In the genomic region with DNA sequence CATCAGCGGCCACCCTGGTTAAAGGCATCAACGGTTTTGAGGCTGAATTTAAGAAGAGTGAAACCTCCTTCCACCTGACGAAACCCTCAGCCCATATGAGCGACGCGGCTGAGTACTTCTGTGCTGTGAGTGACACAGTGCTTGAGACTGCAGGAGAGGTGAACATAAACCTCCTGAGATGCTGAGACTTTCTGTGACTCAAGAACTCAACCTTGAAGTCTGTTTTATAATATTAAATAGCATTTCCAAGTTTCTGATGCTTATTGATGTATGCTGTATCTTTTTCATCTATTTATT, we compare ENCODE assay signal across 7 cellular contexts.
DNase-seq lines count a peak whose midpoint lies in the region; ATAC-seq and TF ChIP-seq lines count a peak whose summit lies in the region.
"Not testable (repeated sequence)": the region's sequence is repeated elsewhere in the genome, so short reads cannot be mapped to it uniquely, and the experiment has no call there.

No MANE protein-coding gene starts in this region.

- DNase-seq in T-helper 17 cell; activated CD8-positive, alpha-beta T cell treated with anti-CD3 and anti-CD28 coated beads for 36 hours; activated naive CD8-positive, alpha-beta T cell treated with anti-CD3 and anti-CD28 coated beads for 36 hours; memory B cell (ENCODE audit: low spot score in 2 of 2); stimulated activated naive B cell treated with anti-CD40 and anti-IgM and Interleukin-4, amounts not matched to agents 10 μg/mL and 1 μg/mL and 100 μg/mL, for 72 hours: not testable (repeated sequence)

- not testable (repeated sequence) for H3K27me3 Mint-ChIP-seq in T-helper 17 cell; activated CD8-positive, alpha-beta T cell treated with anti-CD3 and anti-CD28 coated beads for 36 hours; activated T-helper 17 cell treated with anti-CD3 and anti-CD28 coated beads, Interleukin-2, amount 50 U/mL, for 72 hours; activated naive CD8-positive, alpha-beta T cell treated with anti-CD3 and anti-CD28 coated beads for 36 hours
- H3K27me3 Mint-ChIP-seq in memory B cell = peaks cover 10% of the 10 kb centered on the region
- H3K27me3 Mint-ChIP-seq in stimulated activated naive B cell treated with anti-CD40 and anti-IgM and Interleukin-4, amounts not matched to agents 10 μg/mL and 1 μg/mL and 100 μg/mL, for 72 hours = peaks cover 23 to 25% of the 10 kb centered on the region in 2 donors

- not testable (repeated sequence) for H3K36me3 Mint-ChIP-seq in T-helper 17 cell (ENCODE audit: low read depth); activated CD8-positive, alpha-beta T cell treated with anti-CD3 and anti-CD28 coated beads for 36 hours (ENCODE audit: low read depth); activated T-helper 17 cell treated with anti-CD3 and anti-CD28 coated beads, Interleukin-2, amount 50 U/mL, for 72 hours (ENCODE audit: low read depth); activated naive CD8-positive, alpha-beta T cell treated with anti-CD3 and anti-CD28 coated beads for 36 hours; memory B cell; stimulated activated naive B cell treated with anti-CD40 and anti-IgM and Interleukin-4, amounts not matched to agents 10 μg/mL and 1 μg/mL and 100 μg/mL, for 72 hours

- ATAC-seq in HG03354 (IDR thresholded peaks at IDR 0.05; ENCODE audit: poor library complexity, severe bottlenecking, unreplicated experiment) (peak; percentile 65), T-helper 17 cell (peak; percentile 59), memory B cell (ENCODE audit: low read depth) (peak; percentile 31)
- peak; percentile 65 for ATAC-seq in activated CD8-positive, alpha-beta T cell treated with anti-CD3 and anti-CD28 coated beads for 36 hours
- peak; percentile 71 for ATAC-seq in activated T-helper 17 cell treated with anti-CD3 and anti-CD28 coated beads, Interleukin-2, amount 50 U/mL, for 72 hours (replicated peaks)
- peak; percentile 51 to 60 for ATAC-seq in stimulated activated naive B cell treated with anti-CD40 and anti-IgM and Interleukin-4, amounts not matched to agents 10 μg/mL and 1 μg/mL and 100 μg/mL, for 72 hours (replicated peaks)

- H3K27ac Mint-ChIP-seq in T-helper 17 cell = peak overlapping the region; percentile 21
- peak overlapping the region; percentile 86 for H3K27ac Mint-ChIP-seq in activated CD8-positive, alpha-beta T cell treated with anti-CD3 and anti-CD28 coated beads for 36 hours
- peak overlapping the region; percentile 49 for H3K27ac Mint-ChIP-seq in activated T-helper 17 cell treated with anti-CD3 and anti-CD28 coated beads, Interleukin-2, amount 50 U/mL, for 72 hours
- H3K27ac Mint-ChIP-seq in activated naive CD8-positive, alpha-beta T cell treated with anti-CD3 and anti-CD28 coated beads for 36 hours = peak overlapping the region; percentile 92
- H3K27ac Mint-ChIP-seq in memory B cell; stimulated activated naive B cell treated with anti-CD40 and anti-IgM and Interleukin-4, amounts not matched to agents 10 μg/mL and 1 μg/mL and 100 μg/mL, for 72 hours: not testable (repeated sequence)

- POLR2A ChIA-PET in activated CD8-positive, alpha-beta T cell treated with anti-CD3 and anti-CD28 coated beads for 36 hours (lab: Charles Lee) = not testable (repeated sequence)

- H3K4me3 Mint-ChIP-seq in T-helper 17 cell = peak overlapping the region; percentile 78
- peak overlapping the region; percentile 74 for H3K4me3 Mint-ChIP-seq in activated CD8-positive, alpha-beta T cell treated with anti-CD3 and anti-CD28 coated beads for 36 hours
- peak overlapping the region; percentile 81 for H3K4me3 Mint-ChIP-seq in activated T-helper 17 cell treated with anti-CD3 and anti-CD28 coated beads, Interleukin-2, amount 50 U/mL, for 72 hours
- H3K4me3 Mint-ChIP-seq in activated naive CD8-positive, alpha-beta T cell treated with anti-CD3 and anti-CD28 coated beads for 36 hours = peak overlapping the region; percentile 82
- H3K4me3 Mint-ChIP-seq in memory B cell; stimulated activated naive B cell treated with anti-CD40 and anti-IgM and Interleukin-4, amounts not matched to agents 10 μg/mL and 1 μg/mL and 100 μg/mL, for 72 hours: not testable (repeated sequence)

- not testable (repeated sequence) for H3K9me3 Mint-ChIP-seq in activated CD8-positive, alpha-beta T cell treated with anti-CD3 and anti-CD28 coated beads for 36 hours; activated T-helper 17 cell treated with anti-CD3 and anti-CD28 coated beads, Interleukin-2, amount 50 U/mL, for 72 hours; activated naive CD8-positive, alpha-beta T cell treated with anti-CD3 and anti-CD28 coated beads for 36 hours; memory B cell; stimulated activated naive B cell treated with anti-CD40 and anti-IgM and Interleukin-4, amounts not matched to agents 10 μg/mL and 1 μg/mL and 100 μg/mL, for 72 hours

- H3K9me3 ChIP-seq in T-helper 17 cell (ENCODE audit: control insufficient read depth, low read length, poor library complexity, severe bottlenecking) = not testable (repeated sequence)

- CTCF ChIA-PET in activated CD8-positive, alpha-beta T cell treated with anti-CD3 and anti-CD28 coated beads for 36 hours (lab: Charles Lee) = interaction anchor here (0.8 to 1.3 kb wide), 9 partner anchors 10 to 675 kb away, joined by 3 to 6 read pairs (median 4); no protein-coding TSS in a partner anchor

- intact Hi-C loops in activated CD8-positive, alpha-beta T cell treated with anti-CD3 and anti-CD28 coated beads for 36 hours (cut with micrococcal nuclease) = not testable (repeated sequence)

- peaks cover 15% of the 10 kb centered on the region for H3K4me1 Mint-ChIP-seq in T-helper 17 cell
- peaks cover 12% of the 10 kb centered on the region for H3K4me1 Mint-ChIP-seq in activated CD8-positive, alpha-beta T cell treated with anti-CD3 and anti-CD28 coated beads for 36 hours (ENCODE audit: low read depth)
- H3K4me1 Mint-ChIP-seq in activated T-helper 17 cell treated with anti-CD3 and anti-CD28 coated beads, Interleukin-2, amount 50 U/mL, for 72 hours; activated naive CD8-positive, alpha-beta T cell treated with anti-CD3 and anti-CD28 coated beads for 36 hours; memory B cell; stimulated activated naive B cell treated with anti-CD40 and anti-IgM and Interleukin-4, amounts not matched to agents 10 μg/mL and 1 μg/mL and 100 μg/mL, for 72 hours: not testable (repeated sequence)

- not testable (repeated sequence) for TF ChIP-seq CTCF in activated CD8-positive, alpha-beta T cell treated with anti-CD3 and anti-CD28 coated beads for 36 hours (IDR thresholded peaks at IDR 0.05)
